In the genomic region with DNA sequence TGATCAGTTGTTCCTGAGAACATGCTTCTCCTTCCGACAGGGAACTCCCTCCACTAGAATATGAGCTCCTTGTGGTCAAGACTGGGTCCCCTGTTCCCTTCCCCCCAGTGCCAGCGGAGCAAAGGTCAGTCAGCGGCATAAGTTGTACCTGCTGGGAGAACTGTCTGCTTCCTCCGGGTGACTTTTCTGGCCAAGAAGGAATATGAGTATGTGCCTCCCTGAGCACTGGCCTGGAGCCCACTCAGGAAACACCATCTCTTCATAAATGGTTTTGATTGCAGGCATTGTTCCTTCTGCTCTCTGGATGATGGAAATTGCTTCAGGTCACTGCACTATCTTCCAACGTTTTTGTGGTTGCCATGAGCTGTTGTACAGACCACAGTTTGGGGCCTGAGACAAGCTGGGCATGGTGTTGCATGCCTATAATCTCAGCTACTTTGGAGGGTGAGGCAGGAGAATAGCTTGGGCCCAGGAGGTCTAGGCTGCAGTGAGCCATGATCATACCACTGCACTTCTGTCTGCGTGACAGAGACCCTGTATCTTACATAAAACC, we compare ENCODE assay signal across 11 cellular contexts. TPM values are rescaled to one million over a fixed set of nuclear protein-coding genes. Genes with fewer than 3 reads are reported as not detected.
DNase-seq lines count a peak whose midpoint lies in the region; TF ChIP-seq lines count a peak whose summit lies in the region.
"Had no signal": no experiment of that assay in that cellular context is flagged by ENCODE, and none has a peak within 500 bp of the region (broad histone marks: within the 10 kb centered on the region; RNA-seq: fewer than 3 reads in every experiment).

No MANE protein-coding gene starts in this region.

- H4K20me1 ChIP-seq in neural progenitor cell (ENCODE audit: low read depth), result peaks cover 45% of the 10 kb centered on the region

- H3K79me2 ChIP-seq in neural progenitor cell (ENCODE audit: low read depth), result peaks cover 55% of the 10 kb centered on the region

- H3K4me2 ChIP-seq in neural progenitor cell, result no peak overlapping the region

- TF ChIP-seq CTCF in Calu3 (IDR thresholded peaks at IDR 0.05; ENCODE audit: unreplicated experiment), result no peak
- no peak for TF ChIP-seq CTCF in neural progenitor cell (IDR thresholded peaks at IDR 0.05)
- TF ChIP-seq CTCF in GM10266 (IDR thresholded peaks at IDR 0.05; ENCODE audit: control insufficient read depth, insufficient read depth, low read depth, missing control alignments), result no peak

- H3K4me3 ChIP-seq in NT2/D1 (ENCODE audit: insufficient read length, low read depth) (no peak overlapping the region), neural progenitor cell (no peak overlapping the region)

- peaks cover 37% of the 10 kb centered on the region for H3K4me1 ChIP-seq in NT2/D1 (ENCODE audit: insufficient read depth, insufficient read length)
- peaks cover 7% of the 10 kb centered on the region for H3K4me1 ChIP-seq in neural progenitor cell

- peaks cover 69% of the 10 kb centered on the region for H3K36me3 ChIP-seq in NT2/D1 (ENCODE audit: insufficient read depth, insufficient read length, low read length)
- no peaks in the 10 kb centered on the region for H3K36me3 ChIP-seq in neural progenitor cell

- H3K9ac ChIP-seq in NT2/D1 (ENCODE audit: insufficient read length, low read depth) (peak overlapping the region; percentile 61), neural progenitor cell (no peak overlapping the region)

- peak overlapping the region; percentile 91 for H3K27ac Mint-ChIP-seq in Calu3 (ENCODE audit: unreplicated experiment)
- H3K27ac Mint-ChIP-seq in dendritic cell treated with granulocyte-macrophage colony-stimulating factor and Interleukin-4, amounts not matched to agents 40 ng/mL and 50 ng/mL, for 4 days, result peak overlapping the region; percentile 64
- no peak overlapping the region for H3K27ac Mint-ChIP-seq in neural progenitor cell

- no TSS peak for BruUV-seq in Calu3 (replicated peaks; lab: Mats Ljungman, UMichigan)

- H3K9me3 Mint-ChIP-seq in Calu3 (ENCODE audit: low read depth, unreplicated experiment) (no peaks in the 10 kb centered on the region), neural progenitor cell (no peaks in the 10 kb centered on the region)
- no peaks in the 10 kb centered on the region for H3K9me3 Mint-ChIP-seq in dendritic cell treated with granulocyte-macrophage colony-stimulating factor and Interleukin-4, amounts not matched to agents 40 ng/mL and 50 ng/mL, for 4 days

- no peak overlapping the region for H2AFZ ChIP-seq in neural progenitor cell (replicated peaks)

- H3K27me3 Mint-ChIP-seq in Calu3 (ENCODE audit: unreplicated experiment), result no peaks in the 10 kb centered on the region
- H3K27me3 Mint-ChIP-seq in dendritic cell treated with granulocyte-macrophage colony-stimulating factor and Interleukin-4, amounts not matched to agents 40 ng/mL and 50 ng/mL, for 4 days, result no peaks in the 10 kb centered on the region
- peaks cover 11% of the 10 kb centered on the region for H3K27me3 Mint-ChIP-seq in neural progenitor cell (ENCODE audit: insufficient read depth, low read depth)

- H3F3A ChIP-seq in neural progenitor cell (ENCODE audit: low read depth), result peaks cover 53% of the 10 kb centered on the region

- peaks cover 95% of the 10 kb centered on the region for H3K36me3 Mint-ChIP-seq in Calu3 (ENCODE audit: insufficient read depth, unreplicated experiment)
- peaks cover 87% of the 10 kb centered on the region for H3K36me3 Mint-ChIP-seq in dendritic cell treated with granulocyte-macrophage colony-stimulating factor and Interleukin-4, amounts not matched to agents 40 ng/mL and 50 ng/mL, for 4 days (ENCODE audit: low read depth)
- peaks cover 9% of the 10 kb centered on the region for H3K36me3 Mint-ChIP-seq in neural progenitor cell

- H3K27ac ChIP-seq in neural progenitor cell, result no peak overlapping the region

- DNase-seq in Calu3 (no peak), NT2/D1 (ENCODE audit: low read depth, low spot score) (no peak), neural progenitor cell (ENCODE audit: low spot score) (no peak), hypothalamus (lab: John Stamatoyannopoulos, UW) (no peak), NCI-H1694 (lab: John Stamatoyannopoulos, UW) (no peak), GM10266 (ENCODE audit: extremely low spot score) (no peak)
- DNase-seq: activated CD8-positive, alpha-beta memory T cell treated with anti-CD3 and anti-CD28 coated beads for 24 hours; left cardiac atrium; stimulated activated CD4-positive, alpha-beta T cell treated with anti-CD3 and anti-CD28 coated beads, Interleukin-12 subunit alpha, Interleukin-12 subunit beta, amount 100 ng/mL, for 4 hours had no signal

- CTCF ChIA-PET in Calu3 (lab: Charles Lee), result no interaction called here

- H3K27me3 ChIP-seq in NT2/D1 (ENCODE audit: insufficient read depth, insufficient read length) (no peaks in the 10 kb centered on the region), neural progenitor cell (no peaks in the 10 kb centered on the region)

- H3K9me3 ChIP-seq in NT2/D1 (ENCODE audit: insufficient read depth, low read length), result no peaks in the 10 kb centered on the region
- H3K9me3 ChIP-seq in neural progenitor cell (ENCODE audit: low read depth), result no peaks in the 10 kb centered on the region

- H3K4me1 Mint-ChIP-seq in Calu3 (ENCODE audit: low read depth, unreplicated experiment), result peaks cover 33% of the 10 kb centered on the region
- H3K4me1 Mint-ChIP-seq in dendritic cell treated with granulocyte-macrophage colony-stimulating factor and Interleukin-4, amounts not matched to agents 40 ng/mL and 50 ng/mL, for 4 days (ENCODE audit: low read depth), result peaks cover 54% of the 10 kb centered on the region
- peaks cover 16% of the 10 kb centered on the region for H3K4me1 Mint-ChIP-seq in neural progenitor cell

- intact Hi-C loops in Calu3 (cut with micrococcal nuclease; ENCODE audit: unreplicated experiment), result no loop called here
- intact Hi-C loops in dendritic cell treated with granulocyte-macrophage colony-stimulating factor and Interleukin-4, amounts not matched to agents 40 ng/mL and 50 ng/mL, for 4 days (cut with micrococcal nuclease), result loop anchor here (5.0 to 10.0 kb wide), 2 partner anchors 41 to 62 kb away; a partner anchor contains a TSS

- H3K4me3 Mint-ChIP-seq in Calu3 (ENCODE audit: low read depth, unreplicated experiment) (peak overlapping the region; percentile 64), neural progenitor cell (peak overlapping the region; percentile 80)
- H3K4me3 Mint-ChIP-seq in dendritic cell treated with granulocyte-macrophage colony-stimulating factor and Interleukin-4, amounts not matched to agents 40 ng/mL and 50 ng/mL, for 4 days, result peak overlapping the region; percentile 42

RNA-seq across cellular contexts. Expression of a gene that starts 2.9 kb away (rescaled TPM):
- total RNA-seq in Calu3 (2022), result 750 and 777 TPM in 2 replicates
- total RNA-seq in neural progenitor cell (ENCODE audit: low replicate concordance), result 203 and 344 TPM in 2 replicates

RNA-seq across cellular contexts. Expression of a gene that starts 7.9 kb away (rescaled TPM):
- 273 and 288 TPM in 2 replicates for total RNA-seq in Calu3 (2022)
- 25.1 and 47.9 TPM in 2 replicates for total RNA-seq in neural progenitor cell (ENCODE audit: low replicate concordance)

RNA-seq across cellular contexts. Expression of a gene that starts 28.2 kb away (rescaled TPM):
- total RNA-seq in Calu3 (2022) (118 and 122 TPM in 2 replicates), neural progenitor cell (ENCODE audit: low replicate concordance) (140 and 156 TPM in 2 replicates)

RNA-seq across cellular contexts. Expression of a gene that starts 28.3 kb away (rescaled TPM):
- total RNA-seq in Calu3 (2022) (110 and 113 TPM in 2 replicates), neural progenitor cell (ENCODE audit: low replicate concordance) (100 and 220 TPM in 2 replicates)

RNA-seq across cellular contexts. Expression of a gene that starts 28.3 kb away (rescaled TPM):
- not detected in 2 replicates for total RNA-seq in Calu3 (2022)
- 0.12 TPM in 1 of 2 replicates, not detected in the other for total RNA-seq in neural progenitor cell (ENCODE audit: low replicate concordance)
- total RNA-seq: left cardiac atrium, subcutaneous adipose tissue had no signal
